ENCODE assay signal across 15 cellular contexts in the genomic region with DNA sequence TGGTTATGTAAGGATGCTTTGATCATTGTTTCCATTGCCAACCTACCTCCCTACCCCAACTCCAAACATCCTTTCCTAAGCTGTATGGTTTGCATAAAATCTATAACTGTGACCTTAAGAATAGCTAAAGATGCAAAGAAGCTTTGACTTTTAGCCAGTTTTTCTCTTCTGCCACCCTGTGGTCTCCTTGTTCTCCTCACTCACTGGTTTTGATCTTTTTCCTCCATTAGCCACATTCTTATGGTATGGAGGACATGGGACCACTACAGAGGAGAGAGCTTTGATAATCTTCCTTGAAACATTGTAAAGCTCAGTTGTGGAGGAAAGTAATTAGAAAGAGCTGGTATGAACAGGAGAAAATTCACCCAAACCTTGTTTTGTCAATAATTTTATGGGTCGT.
DNase-seq lines count a peak whose midpoint lies in the region; ATAC-seq and TF ChIP-seq lines count a peak whose summit lies in the region.
"Had no signal": no experiment of that assay in that cellular context is flagged by ENCODE, and none has a peak within 500 bp of the region (broad histone marks: within the 10 kb centered on the region; RNA-seq: fewer than 3 reads in every experiment).

No MANE protein-coding gene starts in this region.

- DNase-seq in SK-N-SH (no peak), OCI-M1 (lab: John Stamatoyannopoulos, UW) (peak; percentile 41), fibroblast of lung (ENCODE audit: low read depth in 2 of 2) (peak in 1 of 2 donors; percentile 4), stromal cell of bone marrow (ENCODE audit: low read depth) (peak; percentile 3), posterior vena cava (ENCODE audit: low spot score) (no peak), MG63 (no peak)
- DNase-seq: activated effector memory CD4-positive, alpha-beta T cell treated with anti-CD3 and anti-CD28 coated beads, Interleukin-2, amount 50 U/mL, for 16 hours; effector CD4-positive, alpha-beta T cell; immature natural killer cell; NCI-H2081; small intestine had no signal

- no peak for TF ChIP-seq EP300 in SK-N-SH (IDR thresholded peaks at IDR 0.05; ENCODE audit: borderline replicate concordance in 1 of 2, low read depth in 1 of 2, low read length in 1 of 2)

- H3K27ac ChIP-seq in SK-N-SH (ENCODE audit: low read depth in 2 of 2, low read length in 1 of 2) (no peak overlapping the region; a peak in 1 of 4 replicates), fibroblast of lung (ENCODE audit: insufficient read depth, low read length) (no peak overlapping the region)
- H3K27ac ChIP-seq: neutrophil, SK-N-MC had no signal

- H3K4me3 ChIP-seq in SK-N-SH (ENCODE audit: low read depth in 2 of 2, low read length in 1 of 2) (no peak overlapping the region), fibroblast of lung (replicated peaks in 1 of 4; ENCODE audit: control extremely low read depth in 1 of 4, insufficient read depth in 1 of 4, low read depth in 3 of 4, low read length in 4 of 4) (no peak overlapping the region), MG63 (no peak overlapping the region)
- H3K4me3 ChIP-seq: SK-N-MC had no signal

- no peak for ATAC-seq in SK-N-SH treated with all-trans-retinoic acid at 6 μM for 48 hours
- ATAC-seq in GM18511 (IDR thresholded peaks at IDR 0.05; ENCODE audit: unreplicated experiment): no peak

- no peaks in the 10 kb centered on the region for H3K9me2 ChIP-seq in SK-N-SH

- H3K27me3 ChIP-seq in SK-N-SH (ENCODE audit: insufficient read depth): no peaks in the 10 kb centered on the region
- H3K27me3 ChIP-seq in fibroblast of lung (ENCODE audit: control insufficient read depth, insufficient read depth, low read length): no peaks in the 10 kb centered on the region
- H3K27me3 ChIP-seq in MG63: no peaks in the 10 kb centered on the region
- H3K27me3 ChIP-seq: neutrophil had no signal

- no peaks in the 10 kb centered on the region for H3F3A ChIP-seq in SK-N-SH (replicated peaks; ENCODE audit: insufficient read depth)

- H3K4me1 ChIP-seq in SK-N-SH (ENCODE audit: control insufficient read depth in 1 of 2, insufficient read depth in 2 of 2, low read depth in 1 of 2, low read length in 1 of 2): peaks cover 0 to 8% of the 10 kb centered on the region in 2 experiments; a peak in 2 of 4 replicates
- no peaks in the 10 kb centered on the region for H3K4me1 ChIP-seq in fibroblast of lung (ENCODE audit: control insufficient read depth, extremely low read depth, insufficient read depth, low read length)

- intact Hi-C loops in posterior vena cava (cut with DNase I): no loop called here

- H4K20me1 ChIP-seq in SK-N-SH (ENCODE audit: insufficient read depth) (no peaks in the 10 kb centered on the region), fibroblast of lung (ENCODE audit: control insufficient read depth, extremely low read depth, insufficient read depth, low read length) (no peaks in the 10 kb centered on the region)

- TF ChIP-seq CTCF in SK-N-SH (IDR thresholded peaks at IDR 0.05): peak; percentile 21; the same call in 1 of the 2 replicates
- peak; percentile 12 to 20 for TF ChIP-seq CTCF in fibroblast of lung (conservative IDR thresholded peaks at IDR 0.05 in 1 of 2, IDR thresholded peaks at IDR 0.05 in 1 of 2; ENCODE audit: low read depth in 1 of 2, low read length in 2 of 2)

- CTCF ChIA-PET in SK-N-SH (lab: Yijun Ruan, JAX): interaction anchor here (1.1 to 1.8 kb wide), 3 partner anchors 10 to 67 kb away, joined by 3 to 6 read pairs (median 4); no protein-coding TSS in a partner anchor

- no peak overlapping the region for H3K4me2 ChIP-seq in SK-N-SH
- H3K4me2 ChIP-seq in fibroblast of lung (ENCODE audit: extremely low read depth, insufficient read depth, low read length): no peak overlapping the region

- H3K36me3 ChIP-seq in SK-N-SH (replicated peaks in 1 of 2; ENCODE audit: control insufficient read depth in 1 of 2, insufficient read depth in 2 of 2, low read length in 1 of 2) (no peaks in the 10 kb centered on the region), fibroblast of lung (ENCODE audit: control insufficient read depth, insufficient read depth, low read length) (no peaks in the 10 kb centered on the region), MG63 (no peaks in the 10 kb centered on the region)
- H3K36me3 ChIP-seq: neutrophil had no signal

- WGBS in SK-N-SH (ENCODE audit: low lambda C conversion rate): 94% methylated on average over 1 of the region's 1 CpG

- peak; percentile 8; the same call in 1 of the 2 replicates for TF ChIP-seq RAD21 in SK-N-SH (IDR thresholded peaks at IDR 0.05; ENCODE audit: low read length)

- H3K79me2 ChIP-seq in SK-N-SH (ENCODE audit: insufficient read depth): no peaks in the 10 kb centered on the region
- no peaks in the 10 kb centered on the region for H3K79me2 ChIP-seq in fibroblast of lung (ENCODE audit: control insufficient read depth, insufficient read depth, low read length)

- H3K9me3 ChIP-seq in SK-N-SH (no peaks in the 10 kb centered on the region), fibroblast of lung (ENCODE audit: control insufficient read depth, insufficient read depth, low read depth, low read length) (no peaks in the 10 kb centered on the region), MG63 (no peaks in the 10 kb centered on the region)
- H3K9me3 ChIP-seq: neutrophil had no signal

- H2AFZ ChIP-seq in SK-N-SH (ENCODE audit: low read depth) (no peak overlapping the region), fibroblast of lung (ENCODE audit: low read length) (no peak overlapping the region)

- POLR2A ChIA-PET in SK-N-SH (lab: Yijun Ruan, JAX): no interaction called here

- H3K9ac ChIP-seq in SK-N-SH (no peak overlapping the region), fibroblast of lung (ENCODE audit: insufficient read depth, low read length) (no peak overlapping the region)

TF ChIP-seq in SK-N-SH, 30 proteins besides CTCF, POLR2A, EP300 and RAD21 (continues in another document):
- TF ChIP-seq TCF12 (IDR thresholded peaks at IDR 0.05): no peak
- TF ChIP-seq, protein P1, sequence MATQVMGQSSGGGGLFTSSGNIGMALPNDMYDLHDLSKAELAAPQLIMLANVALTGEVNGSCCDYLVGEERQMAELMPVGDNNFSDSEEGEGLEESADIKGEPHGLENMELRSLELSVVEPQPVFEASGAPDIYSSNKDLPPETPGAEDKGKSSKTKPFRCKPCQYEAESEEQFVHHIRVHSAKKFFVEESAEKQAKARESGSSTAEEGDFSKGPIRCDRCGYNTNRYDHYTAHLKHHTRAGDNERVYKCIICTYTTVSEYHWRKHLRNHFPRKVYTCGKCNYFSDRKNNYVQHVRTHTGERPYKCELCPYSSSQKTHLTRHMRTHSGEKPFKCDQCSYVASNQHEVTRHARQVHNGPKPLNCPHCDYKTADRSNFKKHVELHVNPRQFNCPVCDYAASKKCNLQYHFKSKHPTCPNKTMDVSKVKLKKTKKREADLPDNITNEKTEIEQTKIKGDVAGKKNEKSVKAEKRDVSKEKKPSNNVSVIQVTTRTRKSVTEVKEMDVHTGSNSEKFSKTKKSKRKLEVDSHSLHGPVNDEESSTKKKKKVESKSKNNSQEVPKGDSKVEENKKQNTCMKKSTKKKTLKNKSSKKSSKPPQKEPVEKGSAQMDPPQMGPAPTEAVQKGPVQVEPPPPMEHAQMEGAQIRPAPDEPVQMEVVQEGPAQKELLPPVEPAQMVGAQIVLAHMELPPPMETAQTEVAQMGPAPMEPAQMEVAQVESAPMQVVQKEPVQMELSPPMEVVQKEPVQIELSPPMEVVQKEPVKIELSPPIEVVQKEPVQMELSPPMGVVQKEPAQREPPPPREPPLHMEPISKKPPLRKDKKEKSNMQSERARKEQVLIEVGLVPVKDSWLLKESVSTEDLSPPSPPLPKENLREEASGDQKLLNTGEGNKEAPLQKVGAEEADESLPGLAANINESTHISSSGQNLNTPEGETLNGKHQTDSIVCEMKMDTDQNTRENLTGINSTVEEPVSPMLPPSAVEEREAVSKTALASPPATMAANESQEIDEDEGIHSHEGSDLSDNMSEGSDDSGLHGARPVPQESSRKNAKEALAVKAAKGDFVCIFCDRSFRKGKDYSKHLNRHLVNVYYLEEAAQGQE (IDR thresholded peaks at IDR 0.05; ENCODE audit: low read depth, low read length): no peak
- TF ChIP-seq FOSL2 (IDR thresholded peaks at IDR 0.05; ENCODE audit: borderline replicate concordance, low read depth): no peak
- TF ChIP-seq, protein P2, sequence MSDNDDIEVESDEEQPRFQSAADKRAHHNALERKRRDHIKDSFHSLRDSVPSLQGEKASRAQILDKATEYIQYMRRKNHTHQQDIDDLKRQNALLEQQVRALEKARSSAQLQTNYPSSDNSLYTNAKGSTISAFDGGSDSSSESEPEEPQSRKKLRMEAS (IDR thresholded peaks at IDR 0.05; ENCODE audit: low read depth): no peak

TF ChIP-seq in SK-N-SH treated with all-trans-retinoic acid at 6 μM for 48 hours, 23 proteins besides CTCF, POLR2A, EP300 and RAD21:
- TF ChIP-seq, protein P3, sequence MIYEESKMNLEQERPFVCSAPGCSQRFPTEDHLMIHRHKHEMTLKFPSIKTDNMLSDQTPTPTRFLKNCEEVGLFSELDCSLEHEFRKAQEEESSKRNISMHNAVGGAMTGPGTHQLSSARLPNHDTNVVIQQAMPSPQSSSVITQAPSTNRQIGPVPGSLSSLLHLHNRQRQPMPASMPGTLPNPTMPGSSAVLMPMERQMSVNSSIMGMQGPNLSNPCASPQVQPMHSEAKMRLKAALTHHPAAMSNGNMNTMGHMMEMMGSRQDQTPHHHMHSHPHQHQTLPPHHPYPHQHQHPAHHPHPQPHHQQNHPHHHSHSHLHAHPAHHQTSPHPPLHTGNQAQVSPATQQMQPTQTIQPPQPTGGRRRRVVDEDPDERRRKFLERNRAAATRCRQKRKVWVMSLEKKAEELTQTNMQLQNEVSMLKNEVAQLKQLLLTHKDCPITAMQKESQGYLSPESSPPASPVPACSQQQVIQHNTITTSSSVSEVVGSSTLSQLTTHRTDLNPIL (CRISPR knock-in tag; IDR thresholded peaks at IDR 0.05; ENCODE audit: low read depth): no peak

Comparison
In these comparisons a context has a peak if more than half of its experiments do, and no peak if none do; other contexts are left out.
1. DNase-seq: peak in OCI-M1 (single experiment) and stromal cell of bone marrow (single experiment); none in SK-N-SH (single experiment), posterior vena cava (single experiment) and MG63 (single experiment).